In the genomic region with DNA sequence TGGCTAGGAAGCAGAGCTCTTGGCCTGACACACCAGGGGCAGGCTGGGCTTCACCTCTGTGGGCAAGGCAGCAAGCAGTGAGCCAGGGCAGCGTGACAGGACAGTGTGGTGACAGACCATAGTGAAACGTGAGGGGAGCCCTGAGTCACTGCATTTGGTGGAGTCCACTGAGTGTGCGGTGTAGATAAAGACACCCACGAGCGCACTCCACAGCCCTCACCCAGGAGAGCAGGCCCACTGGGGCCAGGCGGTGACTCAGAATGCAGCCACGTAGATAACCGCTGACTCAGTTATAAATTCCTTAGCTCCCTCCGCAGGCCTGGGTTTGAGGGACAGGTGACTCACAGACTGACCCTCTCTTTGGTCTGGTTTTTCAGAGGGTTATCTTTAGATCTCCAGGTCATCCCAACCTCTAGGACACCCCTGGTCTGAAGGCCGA, we compare ENCODE assay signal across 12 cellular contexts.
DNase-seq lines count a peak whose midpoint lies in the region; TF ChIP-seq lines count a peak whose summit lies in the region.
"Had no signal": no experiment of that assay in that cellular context is flagged by ENCODE, and none has a peak within 500 bp of the region (broad histone marks: within the 10 kb centered on the region; RNA-seq: fewer than 3 reads in every experiment).

No MANE protein-coding gene starts in this region.

- H3K4me1 Mint-ChIP-seq in HFFc6 (ENCODE audit: low read depth) = peaks cover 87% of the 10 kb centered on the region
- H3K4me1 Mint-ChIP-seq: memory B cell had no signal

- no peaks in the 10 kb centered on the region for H3K36me3 ChIP-seq in adrenal gland (replicated peaks in 1 of 2)

- peaks cover 7% of the 10 kb centered on the region for H3K9me3 Mint-ChIP-seq in HFFc6

- no peaks in the 10 kb centered on the region for H3K27me3 Mint-ChIP-seq in HFFc6 (ENCODE audit: insufficient read depth)

- H3K27me3 ChIP-seq in adrenal gland = no peaks in the 10 kb centered on the region

- peak; percentile 99 for DNase-seq in A172 (ENCODE audit: low spot score)
- DNase-seq in HFFc6 = peak; percentile 99
- peak; percentile 70 to 95 (median 90) for DNase-seq in adrenal gland
- peak; percentile 87 for DNase-seq in hepatic stellate cell (ENCODE audit: low spot score)
- no peak for DNase-seq in NCI-H146 treated with DMSO at 0.1 percent for 48 hours (lab: John Stamatoyannopoulos, UW; ENCODE audit: unreplicated experiment)
- DNase-seq in NCI-H2171 (lab: John Stamatoyannopoulos, UW) = no peak
- no peak for DNase-seq in foreskin melanocyte
- no peak for DNase-seq in NCI-H2196 (lab: John Stamatoyannopoulos, UW; ENCODE audit: unreplicated experiment)
- DNase-seq: activated CD4-positive, alpha-beta T cell treated with anti-CD3 and anti-CD28 coated beads, Interleukin-2, amount 50 U/mL, for 48 hours; NCI-H748 treated with DMSO at 0.1 percent for 48 hours; stimulated activated CD4-positive, alpha-beta T cell treated with anti-CD3 and anti-CD28 coated beads, Interleukin-4, amount 100 ng/mL, for 1 hour had no signal

- H3K4me1 ChIP-seq in adrenal gland (replicated peaks in 1 of 2) = peaks cover 0 to 6% of the 10 kb centered on the region in 2 donors

- no peaks in the 10 kb centered on the region for H3K9me3 ChIP-seq in adrenal gland (replicated peaks in 1 of 3)

- TF ChIP-seq POLR2A in adrenal gland (IDR thresholded peaks at IDR 0.05) = peak in 1 of 2 donors; percentile 31

- peak overlapping the region; percentile 81 for H3K4me3 Mint-ChIP-seq in HFFc6
- H3K4me3 Mint-ChIP-seq: memory B cell had no signal

- peaks cover 21% of the 10 kb centered on the region for H3K36me3 Mint-ChIP-seq in HFFc6 (ENCODE audit: low read depth)
- H3K36me3 Mint-ChIP-seq: memory B cell had no signal

- H3K27ac ChIP-seq in adrenal gland = peak overlapping the region in 4 of 5 donors; percentile 52 to 86 (median 56)

- no peak overlapping the region for H3K4me3 ChIP-seq in adrenal gland

- TF ChIP-seq CTCF in HFFc6 (IDR thresholded peaks at IDR 0.05) = no peak; the same call in 1 of the 2 replicates
- no peak for TF ChIP-seq CTCF in adrenal gland (IDR thresholded peaks at IDR 0.05)

- intact Hi-C loops in adrenal gland (cut with DNase I) = no loop called here

- 42 to 62% (median 51%) methylated on average over 6 to 10 of the region's 10 CpGs for WGBS in adrenal gland, 4 donors

- peak overlapping the region; percentile 97 for H3K27ac Mint-ChIP-seq in HFFc6
- H3K27ac Mint-ChIP-seq: memory B cell had no signal

Comparison
In these comparisons a context has a peak if more than half of its experiments do, and no peak if none do; other contexts are left out.
1. DNase-seq: peak in A172 (single experiment), HFFc6 (single experiment), adrenal gland (7 of 7) and hepatic stellate cell (single experiment); none in NCI-H146 treated with DMSO at 0.1 percent for 48 hours (single experiment), NCI-H2171 (single experiment), foreskin melanocyte (single experiment) and NCI-H2196 (single experiment).